In the genomic region with DNA sequence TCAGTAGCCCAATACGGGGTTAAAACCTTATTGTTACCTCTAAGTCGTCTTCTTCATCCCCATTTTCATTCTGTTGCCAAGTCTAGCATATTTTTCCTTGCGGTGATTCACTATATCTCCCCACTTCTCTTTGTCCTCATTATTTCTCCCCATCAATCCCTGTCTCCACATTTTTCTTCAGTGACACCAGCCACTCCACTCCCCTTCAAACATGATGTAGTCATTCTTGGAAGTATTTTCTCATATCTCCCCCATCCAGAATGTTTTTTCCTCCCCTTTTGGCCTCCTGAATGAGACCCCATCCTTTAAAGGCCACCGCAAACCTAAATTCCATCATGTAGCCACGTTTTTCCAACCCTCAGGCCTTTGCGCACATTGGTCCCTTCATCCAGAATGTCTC, we compare ENCODE assay signal across 21 cellular contexts.
"Had no signal": no experiment of that assay in that cellular context is flagged by ENCODE, and none has a peak within 500 bp of the region (broad histone marks: within the 10 kb centered on the region; RNA-seq: fewer than 3 reads in every experiment).

No MANE protein-coding gene starts in this region.

- DNase-seq: central memory CD4-positive, alpha-beta T cell; effector memory CD4-positive, alpha-beta T cell; head of caudate nucleus; kidney; left cardiac atrium; left ventricle myocardium superior; midbrain; nucleus accumbens; spleen; stimulated activated CD4-positive, alpha-beta T cell treated with anti-CD3 and anti-CD28 coated beads, Interleukin-15, amount 100 ng/mL, for 24 hours; stimulated activated CD4-positive, alpha-beta T cell treated with anti-CD3 and anti-CD28 coated beads, Interleukin-1b, Interleukin-23, amount 100 ng/mL, for 48 hours; stimulated activated CD4-positive, alpha-beta T cell treated with anti-CD3 and anti-CD28 coated beads, Interleukin-4, amount 100 ng/mL, for 24 hours; stimulated activated naive B cell treated with anti-CD40 and anti-IgM and Interleukin-4, amounts not matched to agents 10 μg/mL and 1 μg/mL and 100 μg/mL, for 72 hours; stomach; upper lobe of left lung had no signal

- H3K9me3 ChIP-seq: gastroesophageal sphincter, prostate gland, spleen, stomach, upper lobe of left lung had no signal

- H3K36me3 ChIP-seq: gastroesophageal sphincter, neural progenitor cell, prostate gland, spleen, stomach, upper lobe of left lung had no signal

- H3K4me3 ChIP-seq: gastroesophageal sphincter, hepatocyte, lung, neural progenitor cell, prostate gland, spleen, stomach, upper lobe of left lung had no signal

- H3K27ac ChIP-seq: gastroesophageal sphincter, hepatocyte, neural progenitor cell, parathyroid adenoma, prostate gland, spleen had no signal

- H3K4me1 ChIP-seq: neural progenitor cell, parathyroid adenoma, prostate gland had no signal

- H3K27me3 ChIP-seq: gastroesophageal sphincter, hepatocyte, neural progenitor cell, stomach, upper lobe of left lung had no signal
